In the genomic region with DNA sequence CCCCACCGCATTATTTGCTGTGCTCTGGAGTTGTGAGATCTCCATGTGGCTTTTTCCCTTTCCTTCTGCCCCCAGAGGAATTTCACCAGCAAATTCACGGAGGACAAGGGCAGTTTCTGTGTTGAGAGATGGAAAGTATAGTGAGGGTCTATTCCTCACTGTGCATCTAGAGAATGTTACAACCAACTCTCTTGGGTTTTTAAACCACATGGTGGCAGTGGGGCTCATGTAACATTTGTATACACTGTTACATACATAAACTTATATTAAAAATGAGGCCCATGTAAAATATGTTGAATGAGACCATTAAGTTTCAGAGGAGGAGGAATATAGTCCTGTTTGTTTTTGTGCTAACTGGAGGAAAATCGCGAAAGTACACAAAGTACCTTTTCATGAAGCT, we compare ENCODE assay signal across 1 cellular context.
TF ChIP-seq lines count a peak whose summit lies in the region.

No MANE protein-coding gene starts in this region.

TF ChIP-seq in GM23338, 12 proteins besides CTCF, POLR2A, EP300 and RAD21:
- TF ChIP-seq, protein P1, sequence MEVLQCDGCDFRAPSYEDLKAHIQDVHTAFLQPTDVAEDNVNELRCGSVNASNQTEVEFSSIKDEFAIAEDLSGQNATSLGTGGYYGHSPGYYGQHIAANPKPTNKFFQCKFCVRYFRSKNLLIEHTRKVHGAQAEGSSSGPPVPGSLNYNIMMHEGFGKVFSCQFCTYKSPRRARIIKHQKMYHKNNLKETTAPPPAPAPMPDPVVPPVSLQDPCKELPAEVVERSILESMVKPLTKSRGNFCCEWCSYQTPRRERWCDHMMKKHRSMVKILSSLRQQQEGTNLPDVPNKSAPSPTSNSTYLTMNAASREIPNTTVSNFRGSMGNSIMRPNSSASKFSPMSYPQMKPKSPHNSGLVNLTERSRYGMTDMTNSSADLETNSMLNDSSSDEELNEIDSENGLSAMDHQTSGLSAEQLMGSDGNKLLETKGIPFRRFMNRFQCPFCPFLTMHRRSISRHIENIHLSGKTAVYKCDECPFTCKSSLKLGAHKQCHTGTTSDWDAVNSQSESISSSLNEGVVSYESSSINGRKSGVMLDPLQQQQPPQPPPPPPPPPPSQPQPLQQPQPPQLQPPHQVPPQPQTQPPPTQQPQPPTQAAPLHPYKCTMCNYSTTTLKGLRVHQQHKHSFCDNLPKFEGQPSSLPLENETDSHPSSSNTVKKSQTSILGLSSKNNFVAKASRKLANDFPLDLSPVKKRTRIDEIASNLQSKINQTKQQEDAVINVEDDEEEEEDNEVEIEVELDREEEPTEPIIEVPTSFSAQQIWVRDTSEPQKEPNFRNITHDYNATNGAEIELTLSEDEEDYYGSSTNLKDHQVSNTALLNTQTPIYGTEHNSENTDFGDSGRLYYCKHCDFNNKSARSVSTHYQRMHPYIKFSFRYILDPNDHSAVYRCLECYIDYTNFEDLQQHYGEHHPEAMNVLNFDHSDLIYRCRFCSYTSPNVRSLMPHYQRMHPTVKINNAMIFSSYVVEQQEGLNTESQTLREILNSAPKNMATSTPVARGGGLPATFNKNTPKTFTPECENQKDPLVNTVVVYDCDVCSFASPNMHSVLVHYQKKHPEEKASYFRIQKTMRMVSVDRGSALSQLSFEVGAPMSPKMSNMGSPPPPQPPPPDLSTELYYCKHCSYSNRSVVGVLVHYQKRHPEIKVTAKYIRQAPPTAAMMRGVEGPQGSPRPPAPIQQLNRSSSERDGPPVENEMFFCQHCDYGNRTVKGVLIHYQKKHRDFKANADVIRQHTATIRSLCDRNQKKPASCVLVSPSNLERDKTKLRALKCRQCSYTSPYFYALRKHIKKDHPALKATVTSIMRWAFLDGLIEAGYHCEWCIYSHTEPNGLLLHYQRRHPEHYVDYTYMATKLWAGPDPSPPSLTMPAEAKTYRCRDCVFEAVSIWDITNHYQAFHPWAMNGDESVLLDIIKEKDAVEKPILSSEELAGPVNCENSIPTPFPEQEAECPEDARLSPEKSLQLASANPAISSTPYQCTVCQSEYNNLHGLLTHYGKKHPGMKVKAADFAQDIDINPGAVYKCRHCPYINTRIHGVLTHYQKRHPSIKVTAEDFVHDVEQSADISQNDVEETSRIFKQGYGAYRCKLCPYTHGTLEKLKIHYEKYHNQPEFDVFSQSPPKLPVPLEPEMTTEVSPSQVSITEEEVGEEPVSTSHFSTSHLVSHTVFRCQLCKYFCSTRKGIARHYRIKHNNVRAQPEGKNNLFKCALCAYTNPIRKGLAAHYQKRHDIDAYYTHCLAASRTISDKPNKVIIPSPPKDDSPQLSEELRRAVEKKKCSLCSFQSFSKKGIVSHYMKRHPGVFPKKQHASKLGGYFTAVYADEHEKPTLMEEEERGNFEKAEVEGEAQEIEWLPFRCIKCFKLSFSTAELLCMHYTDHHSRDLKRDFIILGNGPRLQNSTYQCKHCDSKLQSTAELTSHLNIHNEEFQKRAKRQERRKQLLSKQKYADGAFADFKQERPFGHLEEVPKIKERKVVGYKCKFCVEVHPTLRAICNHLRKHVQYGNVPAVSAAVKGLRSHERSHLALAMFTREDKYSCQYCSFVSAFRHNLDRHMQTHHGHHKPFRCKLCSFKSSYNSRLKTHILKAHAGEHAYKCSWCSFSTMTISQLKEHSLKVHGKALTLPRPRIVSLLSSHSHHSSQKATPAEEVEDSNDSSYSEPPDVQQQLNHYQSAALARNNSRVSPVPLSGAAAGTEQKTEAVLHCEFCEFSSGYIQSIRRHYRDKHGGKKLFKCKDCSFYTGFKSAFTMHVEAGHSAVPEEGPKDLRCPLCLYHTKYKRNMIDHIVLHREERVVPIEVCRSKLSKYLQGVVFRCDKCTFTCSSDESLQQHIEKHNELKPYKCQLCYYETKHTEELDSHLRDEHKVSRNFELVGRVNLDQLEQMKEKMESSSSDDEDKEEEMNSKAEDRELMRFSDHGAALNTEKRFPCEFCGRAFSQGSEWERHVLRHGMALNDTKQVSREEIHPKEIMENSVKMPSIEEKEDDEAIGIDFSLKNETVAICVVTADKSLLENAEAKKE (CRISPR knock-in tag; IDR thresholded peaks at IDR 0.05): no peak
- TF ChIP-seq, protein P2, sequence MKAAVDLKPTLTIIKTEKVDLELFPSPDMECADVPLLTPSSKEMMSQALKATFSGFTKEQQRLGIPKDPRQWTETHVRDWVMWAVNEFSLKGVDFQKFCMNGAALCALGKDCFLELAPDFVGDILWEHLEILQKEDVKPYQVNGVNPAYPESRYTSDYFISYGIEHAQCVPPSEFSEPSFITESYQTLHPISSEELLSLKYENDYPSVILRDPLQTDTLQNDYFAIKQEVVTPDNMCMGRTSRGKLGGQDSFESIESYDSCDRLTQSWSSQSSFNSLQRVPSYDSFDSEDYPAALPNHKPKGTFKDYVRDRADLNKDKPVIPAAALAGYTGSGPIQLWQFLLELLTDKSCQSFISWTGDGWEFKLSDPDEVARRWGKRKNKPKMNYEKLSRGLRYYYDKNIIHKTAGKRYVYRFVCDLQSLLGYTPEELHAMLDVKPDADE (IDR thresholded peaks at IDR 0.05): no peak
- no peak for TF ChIP-seq EZH2 (IDR thresholded peaks at IDR 0.05; ENCODE audit: low read depth, unreplicated experiment)
- no peak for TF ChIP-seq EZH2phosphoT487 (IDR thresholded peaks at IDR 0.05; ENCODE audit: unreplicated experiment)
- TF ChIP-seq STAT1 (IDR thresholded peaks at IDR 0.05; ENCODE audit: unreplicated experiment): no peak
- TF ChIP-seq CREB1 (CRISPR knock-in tag; IDR thresholded peaks at IDR 0.05; ENCODE audit: low read depth): no peak
- TF ChIP-seq ZNF331 (CRISPR knock-in tag; IDR thresholded peaks at IDR 0.05; ENCODE audit: low read depth): no peak
- TF ChIP-seq JUNB (IDR thresholded peaks at IDR 0.05; ENCODE audit: unreplicated experiment): no peak
- TF ChIP-seq POLR2AphosphoS5 (IDR thresholded peaks at IDR 0.05; ENCODE audit: low read depth): no peak
- TF ChIP-seq, protein P3, sequence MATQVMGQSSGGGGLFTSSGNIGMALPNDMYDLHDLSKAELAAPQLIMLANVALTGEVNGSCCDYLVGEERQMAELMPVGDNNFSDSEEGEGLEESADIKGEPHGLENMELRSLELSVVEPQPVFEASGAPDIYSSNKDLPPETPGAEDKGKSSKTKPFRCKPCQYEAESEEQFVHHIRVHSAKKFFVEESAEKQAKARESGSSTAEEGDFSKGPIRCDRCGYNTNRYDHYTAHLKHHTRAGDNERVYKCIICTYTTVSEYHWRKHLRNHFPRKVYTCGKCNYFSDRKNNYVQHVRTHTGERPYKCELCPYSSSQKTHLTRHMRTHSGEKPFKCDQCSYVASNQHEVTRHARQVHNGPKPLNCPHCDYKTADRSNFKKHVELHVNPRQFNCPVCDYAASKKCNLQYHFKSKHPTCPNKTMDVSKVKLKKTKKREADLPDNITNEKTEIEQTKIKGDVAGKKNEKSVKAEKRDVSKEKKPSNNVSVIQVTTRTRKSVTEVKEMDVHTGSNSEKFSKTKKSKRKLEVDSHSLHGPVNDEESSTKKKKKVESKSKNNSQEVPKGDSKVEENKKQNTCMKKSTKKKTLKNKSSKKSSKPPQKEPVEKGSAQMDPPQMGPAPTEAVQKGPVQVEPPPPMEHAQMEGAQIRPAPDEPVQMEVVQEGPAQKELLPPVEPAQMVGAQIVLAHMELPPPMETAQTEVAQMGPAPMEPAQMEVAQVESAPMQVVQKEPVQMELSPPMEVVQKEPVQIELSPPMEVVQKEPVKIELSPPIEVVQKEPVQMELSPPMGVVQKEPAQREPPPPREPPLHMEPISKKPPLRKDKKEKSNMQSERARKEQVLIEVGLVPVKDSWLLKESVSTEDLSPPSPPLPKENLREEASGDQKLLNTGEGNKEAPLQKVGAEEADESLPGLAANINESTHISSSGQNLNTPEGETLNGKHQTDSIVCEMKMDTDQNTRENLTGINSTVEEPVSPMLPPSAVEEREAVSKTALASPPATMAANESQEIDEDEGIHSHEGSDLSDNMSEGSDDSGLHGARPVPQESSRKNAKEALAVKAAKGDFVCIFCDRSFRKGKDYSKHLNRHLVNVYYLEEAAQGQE (IDR thresholded peaks at IDR 0.05; ENCODE audit: unreplicated experiment): no peak
- TF ChIP-seq NANOG (IDR thresholded peaks at IDR 0.05; ENCODE audit: borderline replicate concordance): no peak
- no peak for TF ChIP-seq ZNF114 (CRISPR knock-in tag; IDR thresholded peaks at IDR 0.05)
